In genomic region chr17:78925662-78926555, GRCh38 we compare ENCODE assay signal across 8 cellular contexts. TPM values are rescaled to one million over a fixed set of nuclear protein-coding genes. Genes with fewer than 3 reads are reported as not detected.
DNase-seq lines count a peak whose midpoint lies in the region; ATAC-seq and TF ChIP-seq lines count a peak whose summit lies in the region.

No MANE protein-coding gene starts in this region.

- CTCF ChIA-PET in naive thymus-derived CD4-positive, alpha-beta T cell (lab: Charles Lee), result no interaction called here

- H3K9me3 ChIP-seq in GM23248 (ENCODE audit: low read depth), result no peaks in the 10 kb centered on the region
- H3K9me3 ChIP-seq in SJSA1 (replicated peaks), result no peaks in the 10 kb centered on the region
- no peaks in the 10 kb centered on the region for H3K9me3 ChIP-seq in fibroblast of lung (ENCODE audit: control insufficient read depth, insufficient read depth, low read depth, low read length)
- no peaks in the 10 kb centered on the region for H3K9me3 ChIP-seq in naive thymus-derived CD4-positive, alpha-beta T cell (ENCODE audit: control insufficient read depth in 2 of 3, low read length in 3 of 3)

- H3K27ac Mint-ChIP-seq in naive thymus-derived CD4-positive, alpha-beta T cell, result peak overlapping the region in 1 of 9 donors; percentile 3

- intact Hi-C loops in naive thymus-derived CD4-positive, alpha-beta T cell (cut with micrococcal nuclease), result loop anchor here in 1 of 2 donors (1.0 to 5.0 kb wide), 4 partner anchors 35 to 86 kb away; partner anchors contain the start of gene USP36

- TF ChIP-seq CTCF in fibroblast of lung (conservative IDR thresholded peaks at IDR 0.05 in 1 of 2, IDR thresholded peaks at IDR 0.05 in 1 of 2; ENCODE audit: low read depth in 1 of 2, low read length in 2 of 2), result no peak

- H3K27me3 ChIP-seq in GM23248 (replicated peaks; ENCODE audit: insufficient read depth) (no peaks in the 10 kb centered on the region), SJSA1 (replicated peaks) (no peaks in the 10 kb centered on the region), fibroblast of lung (ENCODE audit: control insufficient read depth, insufficient read depth, low read length) (no peaks in the 10 kb centered on the region)
- no peaks in the 10 kb centered on the region for H3K27me3 ChIP-seq in naive thymus-derived CD4-positive, alpha-beta T cell (ENCODE audit: control insufficient read depth in 2 of 2, insufficient read depth in 2 of 2, low read length in 2 of 2)

- ATAC-seq in naive thymus-derived CD4-positive, alpha-beta T cell, result peak; percentile 28
- ATAC-seq in HG02840 (IDR thresholded peaks at IDR 0.05; ENCODE audit: low FRiP score, unreplicated experiment), result no peak

- H3K4me3 ChIP-seq in GM23248 (peak overlapping the region; percentile 71), SJSA1 (peak overlapping the region; percentile 48), fibroblast of lung (replicated peaks in 1 of 4; ENCODE audit: control extremely low read depth in 1 of 4, insufficient read depth in 1 of 4, low read depth in 3 of 4, low read length in 4 of 4) (peak overlapping the region; percentile 26 to 62 (median 46))
- no peak overlapping the region for H3K4me3 ChIP-seq in naive thymus-derived CD4-positive, alpha-beta T cell (ENCODE audit: low read length)

- no peaks in the 10 kb centered on the region for H3K9me3 Mint-ChIP-seq in naive thymus-derived CD4-positive, alpha-beta T cell

- 17 to 20% methylated on average over 24 to 31 of the region's 33 CpGs for WGBS in GM23248 (ENCODE audit: low coverage in 1 of 2, low lambda C conversion rate in 2 of 2, missing lambda C conversion rate in 2 of 2), 2 experiments

- H3K27ac ChIP-seq in GM23248 (peak overlapping the region; percentile 81), SJSA1 (peak overlapping the region; percentile 86), fibroblast of lung (ENCODE audit: insufficient read depth, low read length) (peak overlapping the region; percentile 90)
- peak overlapping the region; percentile 32 for H3K27ac ChIP-seq in naive thymus-derived CD4-positive, alpha-beta T cell (ENCODE audit: low read depth, low read length)

- H3K9me2 ChIP-seq in GM23248 (ENCODE audit: insufficient read depth), result no peaks in the 10 kb centered on the region

- H3K4me3 Mint-ChIP-seq in naive thymus-derived CD4-positive, alpha-beta T cell, result peak overlapping the region in 7 of 10 donors; percentile 19 to 83 (median 49)

- H3K79me2 ChIP-seq in GM23248 (ENCODE audit: insufficient read depth) (peaks cover 38% of the 10 kb centered on the region), fibroblast of lung (ENCODE audit: control insufficient read depth, insufficient read depth, low read length) (peaks cover 39% of the 10 kb centered on the region)

- H3K4me1 Mint-ChIP-seq in naive thymus-derived CD4-positive, alpha-beta T cell, result peaks cover 7 to 19% (median 12%) of the 10 kb centered on the region in 7 donors

- H3K4me2 ChIP-seq in GM23248 (ENCODE audit: unreplicated experiment) (peak overlapping the region; percentile 79), fibroblast of lung (ENCODE audit: extremely low read depth, insufficient read depth, low read length) (peak overlapping the region; percentile 80)

- H3K9ac ChIP-seq in GM23248, result peak overlapping the region; percentile 81
- peak overlapping the region; percentile 76 for H3K9ac ChIP-seq in fibroblast of lung (ENCODE audit: insufficient read depth, low read length)

- H2AFZ ChIP-seq in GM23248, result peak overlapping the region; percentile 94
- H2AFZ ChIP-seq in fibroblast of lung (ENCODE audit: low read length), result peak overlapping the region; percentile 33

- POLR2A ChIA-PET in naive thymus-derived CD4-positive, alpha-beta T cell (lab: Charles Lee), result interaction anchor here (0.6 to 0.7 kb wide), 2 partner anchors 74 to 94 kb away, joined by 3 read pairs; no protein-coding TSS in a partner anchor

- DNase-seq in GM23248, result peak; percentile 96
- DNase-seq in SJSA1 (ENCODE audit: low read depth in 1 of 2, low spot score in 2 of 2), result peak; percentile 81 to 82
- peak; percentile 86 to 92 for DNase-seq in fibroblast of lung (ENCODE audit: low read depth in 2 of 2)
- no peak for DNase-seq in naive thymus-derived CD4-positive, alpha-beta T cell
- DNase-seq in GDM1 (lab: John Stamatoyannopoulos, UW), result no peak
- DNase-seq in GF-D8 (lab: John Stamatoyannopoulos, UW), result no peak
- no peak for DNase-seq in cerebellar nuclear complex (lab: John Stamatoyannopoulos, UW)

- H3K36me3 Mint-ChIP-seq in naive thymus-derived CD4-positive, alpha-beta T cell, result no peaks in the 10 kb centered on the region

- peaks cover 0 to 48% (median 0%) of the 10 kb centered on the region in 5 donors for H3K27me3 Mint-ChIP-seq in naive thymus-derived CD4-positive, alpha-beta T cell

- no peaks in the 10 kb centered on the region for H3K36me3 ChIP-seq in GM23248 (ENCODE audit: low read depth)
- peaks cover 23% of the 10 kb centered on the region for H3K36me3 ChIP-seq in SJSA1
- peaks cover 5% of the 10 kb centered on the region for H3K36me3 ChIP-seq in fibroblast of lung (ENCODE audit: control insufficient read depth, insufficient read depth, low read length)
- no peaks in the 10 kb centered on the region for H3K36me3 ChIP-seq in naive thymus-derived CD4-positive, alpha-beta T cell (ENCODE audit: control insufficient read depth in 2 of 3, insufficient read depth in 3 of 3, low read length in 3 of 3)

- peaks cover 25% of the 10 kb centered on the region for H3K4me1 ChIP-seq in GM23248 (ENCODE audit: insufficient read depth)
- peaks cover 46% of the 10 kb centered on the region for H3K4me1 ChIP-seq in SJSA1 (replicated peaks)
- H3K4me1 ChIP-seq in fibroblast of lung (ENCODE audit: control insufficient read depth, extremely low read depth, insufficient read depth, low read length), result peaks cover 15% of the 10 kb centered on the region
- peaks cover 0 to 7% of the 10 kb centered on the region in 2 donors for H3K4me1 ChIP-seq in naive thymus-derived CD4-positive, alpha-beta T cell (ENCODE audit: control insufficient read depth in 2 of 2, insufficient read depth in 2 of 2, low read length in 2 of 2)

- H4K20me1 ChIP-seq in GM23248 (ENCODE audit: insufficient read depth), result no peaks in the 10 kb centered on the region; the same call in 1 of the 2 replicates
- H4K20me1 ChIP-seq in fibroblast of lung (ENCODE audit: control insufficient read depth, extremely low read depth, insufficient read depth, low read length), result peaks cover 3% of the 10 kb centered on the region

- in situ Hi-C loops in GM23248 (cut with MboI), result no loop called here

- peaks cover 32% of the 10 kb centered on the region for H3F3A ChIP-seq in GM23248 (ENCODE audit: insufficient read depth)

RNA-seq across cellular contexts. Expression of gene TIMP2, which starts 0.7 kb away (rescaled TPM):
- total RNA-seq in GM23248 (2014; rRNA removed; shearing (Covaris generic)), result 587 and 620 TPM in 2 replicates
- polyA plus RNA-seq in GM23248 (2016; fragmentation: Nextera tagmentation; extraction: Ambion mirVana) (102 and 103 TPM in 2 replicates), fibroblast of lung (607 and 745 TPM in 2 replicates)
- 122 and 166 TPM in 2 replicates for total RNA-seq in SJSA1 (2014; rRNA removed; shearing (Covaris generic))
- 88.9 and 155 TPM in 2 replicates for total RNA-seq in fibroblast of lung
- 667 and 999 TPM in 2 replicates for polyA plus RNA-seq in fibroblast of lung (2012)
- polyA minus RNA-seq in fibroblast of lung (ENCODE audit: low replicate concordance), result 484 and 816 TPM in 2 replicates
- total RNA-seq in naive thymus-derived CD4-positive, alpha-beta T cell, result 10 to 100 TPM in 1 of 5 experiments, 1 to 10 TPM in 4; 1.2 to 46.1 (median 5.8) TPM
- under 1 TPM; 0.23 to 0.31 TPM for polyA plus RNA-seq in naive thymus-derived CD4-positive, alpha-beta T cell

RNA-seq across cellular contexts. Expression of gene CEP295NL, which starts 22.9 kb away (rescaled TPM):
- total RNA-seq in GM23248 (2014; rRNA removed; shearing (Covaris generic)), result 0.11 and 1.0 TPM in 2 replicates
- polyA plus RNA-seq in GM23248 (2016; fragmentation: Nextera tagmentation; extraction: Ambion mirVana) (0.14 and 0.35 TPM in 2 replicates), fibroblast of lung (0.10 and 0.15 TPM in 2 replicates)
- total RNA-seq in SJSA1 (2014; rRNA removed; shearing (Covaris generic)), result 0.22 and 0.34 TPM in 2 replicates
- 2.3 and 2.8 TPM in 2 replicates for total RNA-seq in fibroblast of lung
- polyA plus RNA-seq in fibroblast of lung (2012), result 0.15 and 0.35 TPM in 2 replicates
- 0.56 TPM in 1 of 2 replicates, not detected in the other for polyA minus RNA-seq in fibroblast of lung (ENCODE audit: low replicate concordance)
- 10 to 100 TPM in 1 of 5 experiments, 1 to 10 TPM in 1, under 1 TPM in 2, not detected in 1; 0.19 to 14.1 (median 1.8) TPM for total RNA-seq in naive thymus-derived CD4-positive, alpha-beta T cell
- not detected for polyA plus RNA-seq in naive thymus-derived CD4-positive, alpha-beta T cell

RNA-seq across cellular contexts. Expression of gene LGALS3BP, which starts 53.8 kb away (rescaled TPM):
- 8.3 and 8.8 TPM in 2 replicates for total RNA-seq in GM23248 (2014; rRNA removed; shearing (Covaris generic))
- 8.6 and 12.6 TPM in 2 replicates for polyA plus RNA-seq in GM23248 (2016; fragmentation: Nextera tagmentation; extraction: Ambion mirVana)
- total RNA-seq in SJSA1 (2014; rRNA removed; shearing (Covaris generic)), result 485 TPM in 2 replicates
- total RNA-seq in fibroblast of lung, result 320 and 387 TPM in 2 replicates
- polyA plus RNA-seq in fibroblast of lung, result 93.2 and 128 TPM in 2 replicates
- polyA plus RNA-seq in fibroblast of lung (2012), result 160 and 278 TPM in 2 replicates
- polyA minus RNA-seq in fibroblast of lung (ENCODE audit: low replicate concordance), result 166 and 363 TPM in 2 replicates
- total RNA-seq in naive thymus-derived CD4-positive, alpha-beta T cell, result 100 to 1,000 TPM in 1 of 5 experiments, 10 to 100 TPM in 4; 44.7 to 267 (median 53.9) TPM
- polyA plus RNA-seq in naive thymus-derived CD4-positive, alpha-beta T cell, result 100 to 1,000 TPM; 116 to 122 TPM

Comparison
In these comparisons a context has a peak if more than half of its experiments do, and no peak if none do; other contexts are left out.
1. DNase-seq: peak in GM23248 (single experiment), SJSA1 (2 of 2) and fibroblast of lung (2 of 2); none in naive thymus-derived CD4-positive, alpha-beta T cell (0 of 9), GDM1 (single experiment), GF-D8 (single experiment) and cerebellar nuclear complex (0 of 2).
2. H3K27ac ChIP-seq: peak in every context shown above with its lines; median percentile 90 in fibroblast of lung; 86 in SJSA1; 81 in GM23248; 32 in naive thymus-derived CD4-positive, alpha-beta T cell.